In genomic region chr5:31059889-31060288, GRCh38 we compare ENCODE assay signal across 1 cellular context.
TF ChIP-seq lines count a peak whose summit lies in the region.

No MANE protein-coding gene starts in this region.

TF ChIP-seq in H1, 55 proteins besides CTCF, POLR2A, EP300 and RAD21 (continued from another document):
- no peak for TF ChIP-seq MAFK (IDR thresholded peaks at IDR 0.05; ENCODE audit: low read depth, low read length)
- no peak for TF ChIP-seq GABPA (IDR thresholded peaks at IDR 0.05; ENCODE audit: borderline replicate concordance, insufficient read depth, low read length)
